12 cellular contexts compared by ENCODE assay signal in the genomic region with DNA sequence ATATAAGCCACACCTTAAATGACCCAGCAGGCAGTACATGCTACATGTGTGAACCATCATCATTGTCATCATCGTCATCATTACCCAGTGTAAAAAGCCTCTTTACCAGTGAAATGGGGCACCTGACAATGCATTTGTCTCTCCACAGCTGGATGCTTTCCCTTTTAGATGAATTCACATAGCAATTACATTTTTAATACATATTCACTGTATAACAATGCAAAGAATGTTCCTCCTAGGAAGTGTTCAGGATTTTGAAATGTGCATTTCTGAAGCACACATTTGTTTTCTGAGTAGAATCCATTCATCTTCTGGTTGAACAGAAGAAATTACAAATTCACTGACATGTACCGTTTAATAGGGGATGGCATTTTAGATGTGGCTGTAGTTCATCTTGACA.
A peak's percentile ranks its signal among the peaks of the same experiment; 100 is the strongest.
DNase-seq lines count a peak whose midpoint lies in the region; ATAC-seq and TF ChIP-seq lines count a peak whose summit lies in the region.
"Had no signal": no experiment of that assay in that cellular context is flagged by ENCODE, and none has a peak within 500 bp of the region (broad histone marks: within the 10 kb centered on the region; RNA-seq: fewer than 3 reads in every experiment).

No MANE protein-coding gene starts in this region.

- H3K4me3 Mint-ChIP-seq in brain = peak overlapping the region in 1 of 5 experiments; percentile 44

- no peaks in the 10 kb centered on the region for H3K27me3 Mint-ChIP-seq in brain

- ATAC-seq in GM18517 (IDR thresholded peaks at IDR 0.05; ENCODE audit: unreplicated experiment) = no peak

- peak; percentile 74 for DNase-seq in HS-5 (ENCODE audit: low read depth)
- peak; percentile 63 for DNase-seq in foreskin melanocyte
- DNase-seq in NCI-H748 treated with DMSO at 0.1 percent for 48 hours (lab: John Stamatoyannopoulos, UW) = no peak
- DNase-seq in H7 = no peak
- no peak for DNase-seq in activated CD8-positive, alpha-beta memory T cell treated with anti-CD3 and anti-CD28 coated beads for 24 hours
- DNase-seq: activated CD4-positive, alpha-beta T cell treated with anti-CD3 and anti-CD28 coated beads, Interleukin-2, amount 50 U/mL, for 1 hour; DMS53; NCI-H2227 treated with DMSO at 0.1 percent for 48 hours; posterior cingulate gyrus had no signal

- H3K4me1 ChIP-seq in ACC112 (ENCODE audit: control insufficient read depth, insufficient read depth, low read length, unreplicated experiment) = peaks cover 91% of the 10 kb centered on the region

- TF ChIP-seq CTCF in brain (conservative IDR thresholded peaks at IDR 0.05) = no peak

- peak overlapping the region in 4 of 5 experiments; percentile 8 to 59 (median 38) for H3K27ac Mint-ChIP-seq in brain

- H3K9me3 Mint-ChIP-seq in brain = no peaks in the 10 kb centered on the region

- H2AFZ ChIP-seq in ACC112 (ENCODE audit: low read length, unreplicated experiment) = no peak overlapping the region

- H3K4me3 ChIP-seq in ACC112 (ENCODE audit: low read depth, low read length) = peak overlapping the region; percentile 69; the same call in 1 of the 2 replicates
- H3K4me3 ChIP-seq in H7 (ENCODE audit: insufficient read depth, low read depth, low read length) = no peak overlapping the region

- peak overlapping the region; percentile 90 for H3K27ac ChIP-seq in ACC112 (ENCODE audit: low read depth, low read length)

- H3K4me1 Mint-ChIP-seq in brain = peaks cover 44% of the 10 kb centered on the region

- H3K36me3 ChIP-seq in ACC112 (ENCODE audit: insufficient read depth, low read length) (peaks cover 23% of the 10 kb centered on the region), H7 (replicated peaks; ENCODE audit: control insufficient read depth, insufficient read depth, low read length) (no peaks in the 10 kb centered on the region)

- peaks cover 23% of the 10 kb centered on the region for H3K36me3 Mint-ChIP-seq in brain

- H3K79me2 ChIP-seq in ACC112 (ENCODE audit: control insufficient read depth, insufficient read depth, low read length, unreplicated experiment) = peaks cover 94% of the 10 kb centered on the region

- no peaks in the 10 kb centered on the region for H3K27me3 ChIP-seq in ACC112 (ENCODE audit: insufficient read depth, low read length)
- H3K27me3 ChIP-seq in H7 (ENCODE audit: control insufficient read depth, insufficient read depth, low read length) = no peaks in the 10 kb centered on the region

Comparison
In these comparisons a context has a peak if more than half of its experiments do, and no peak if none do; other contexts are left out.
1. DNase-seq: peak in HS-5 (single experiment) and foreskin melanocyte (single experiment); none in NCI-H748 treated with DMSO at 0.1 percent for 48 hours (single experiment), H7 (single experiment) and activated CD8-positive, alpha-beta memory T cell treated with anti-CD3 and anti-CD28 coated beads for 24 hours (single experiment).